In genomic region chr16:50386819-50387218, GRCh38 we compare ENCODE assay signal across 17 cellular contexts.
DNase-seq lines count a peak whose midpoint lies in the region; ATAC-seq and TF ChIP-seq lines count a peak whose summit lies in the region.
"Had no signal": no experiment of that assay in that cellular context is flagged by ENCODE, and none has a peak within 500 bp of the region (broad histone marks: within the 10 kb centered on the region; RNA-seq: fewer than 3 reads in every experiment).

No MANE protein-coding gene starts in this region.

- H3K4me3 ChIP-seq in coronary artery: no peak overlapping the region
- H3K4me3 ChIP-seq: SJSA1 had no signal

- TF ChIP-seq CTCF in coronary artery (IDR thresholded peaks at IDR 0.05): no peak

- DNase-seq in DMS 273 treated with DMSO at 0.1 percent for 48 hours (lab: John Stamatoyannopoulos, UW) (peak; percentile 98), NCI-H1092 treated with DMSO at 0.1 percent for 48 hours (lab: John Stamatoyannopoulos, UW) (peak; percentile 50), NCI-H524 (lab: John Stamatoyannopoulos, UW) (peak; percentile 93 to 96), coronary artery (ENCODE audit: low spot score) (peak; percentile 68)
- DNase-seq: CD4-positive, alpha-beta T cell; COR-L47; MV-4-11; NCI-H146; NCI-H2081; NCI-H748 treated with DMSO at 0.1 percent for 48 hours; OCI-M1 had no signal

- H3K27ac ChIP-seq in coronary artery: no peak overlapping the region
- H3K27ac ChIP-seq: SJSA1 had no signal

- no peak for ATAC-seq in HG03442 (IDR thresholded peaks at IDR 0.05; ENCODE audit: unreplicated experiment)
- no peak for ATAC-seq in GM18867 (IDR thresholded peaks at IDR 0.05; ENCODE audit: unreplicated experiment)
- no peak for ATAC-seq in HG03045 (IDR thresholded peaks at IDR 0.05; ENCODE audit: unreplicated experiment)
- ATAC-seq in GM21528 (IDR thresholded peaks at IDR 0.05; ENCODE audit: low FRiP score, unreplicated experiment): no peak
- ATAC-seq: Right ventricle myocardium inferior had no signal
